18 cellular contexts compared by ENCODE assay signal in the genomic region with DNA sequence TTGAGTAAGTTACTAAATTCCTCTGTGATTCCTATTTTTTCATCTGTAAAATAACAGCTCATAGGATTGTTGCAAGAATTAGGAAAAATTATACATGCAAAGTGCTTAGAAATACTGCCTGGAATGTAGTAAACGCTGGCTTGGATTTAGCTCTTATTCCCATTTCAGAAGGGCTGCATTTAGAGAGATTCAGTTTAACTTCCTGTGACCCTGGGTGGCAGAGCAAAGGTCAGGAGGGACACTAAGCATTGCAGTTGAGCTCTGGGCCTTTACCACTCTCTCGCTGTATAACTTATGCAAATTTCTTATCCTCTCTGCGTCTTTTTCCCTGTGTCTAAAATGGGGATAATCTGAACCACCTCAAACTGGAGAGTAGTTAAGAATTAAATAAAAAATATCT.
DNase-seq lines count a peak whose midpoint lies in the region; ATAC-seq, FAIRE-seq and TF ChIP-seq lines count a peak whose summit lies in the region.
"Had no signal": no experiment of that assay in that cellular context is flagged by ENCODE, and none has a peak within 500 bp of the region (broad histone marks: within the 10 kb centered on the region; RNA-seq: fewer than 3 reads in every experiment).

No MANE protein-coding gene starts in this region.

- CTCF ChIA-PET in WTC11 (lab: Charles Lee): interaction anchor here (0.5 to 3.0 kb wide), 3 partner anchors 157 to 259 kb away, joined by 3 to 11 read pairs (median 6); no protein-coding TSS in a partner anchor
- CTCF ChIA-PET in HepG2 (lab: Yijun Ruan, JAX; ENCODE audit: low intra/inter-chr PET ratio, low total read pairs): no interaction called here

- TF ChIP-seq CTCF in WTC11 (IDR thresholded peaks at IDR 0.05) (no peak), HepG2 (CRISPR knock-in tag; IDR thresholded peaks at IDR 0.05) (no peak), neural progenitor cell (IDR thresholded peaks at IDR 0.05) (no peak)

- H3F3A ChIP-seq in neural progenitor cell (ENCODE audit: low read depth): peaks cover 43% of the 10 kb centered on the region

- H3K27me3 Mint-ChIP-seq in WTC11 (ENCODE audit: low read depth) (no peaks in the 10 kb centered on the region; the same call in 1 of the 2 replicates), neural progenitor cell (ENCODE audit: insufficient read depth, low read depth) (peaks cover 4% of the 10 kb centered on the region)
- peaks cover 24% of the 10 kb centered on the region for H3K27me3 Mint-ChIP-seq in stimulated activated memory B cell treated with anti-CD40 and anti-IgM and Interleukin-4, amounts not matched to agents 10 μg/mL and 1 μg/mL and 100 μg/mL, for 72 hours

- H3K36me3 ChIP-seq in HepG2 (replicated peaks in 1 of 2; ENCODE audit: control insufficient read depth in 1 of 2, insufficient read depth in 2 of 2, low read length in 2 of 2) (no peaks in the 10 kb centered on the region), neural progenitor cell (no peaks in the 10 kb centered on the region)
- H3K36me3 ChIP-seq: HAP-1 had no signal

- H3K36me3 Mint-ChIP-seq in WTC11 (no peaks in the 10 kb centered on the region), neural progenitor cell (no peaks in the 10 kb centered on the region)
- no peaks in the 10 kb centered on the region for H3K36me3 Mint-ChIP-seq in stimulated activated memory B cell treated with anti-CD40 and anti-IgM and Interleukin-4, amounts not matched to agents 10 μg/mL and 1 μg/mL and 100 μg/mL, for 72 hours
- H3K36me3 Mint-ChIP-seq: CD4-positive, alpha-beta memory T cell had no signal

- no peak overlapping the region for H3K4me3 ChIP-seq in HepG2 (replicated peaks in 1 of 3; ENCODE audit: insufficient read depth in 1 of 3, low read depth in 2 of 3, low read length in 3 of 3)
- no peak overlapping the region for H3K4me3 ChIP-seq in neural progenitor cell
- H3K4me3 ChIP-seq: HAP-1 had no signal

- H3K4me2 ChIP-seq in HepG2 (ENCODE audit: low read depth, low read length) (peak overlapping the region; percentile 36), neural progenitor cell (no peak overlapping the region)

- intact Hi-C loops in HepG2 (cut with micrococcal nuclease; ENCODE audit: unreplicated experiment): no loop called here

- ATAC-seq in WTC11: no peak
- peak; percentile 91 for ATAC-seq in HepG2
- ATAC-seq in HG03571 (IDR thresholded peaks at IDR 0.05; ENCODE audit: unreplicated experiment): no peak
- no peak for ATAC-seq in stimulated activated memory B cell treated with anti-CD40 and anti-IgM and Interleukin-4, amounts not matched to agents 10 μg/mL and 1 μg/mL and 100 μg/mL, for 72 hours

- BruUV-seq in HepG2 (replicated peaks; lab: Mats Ljungman, UMichigan): no TSS peak

- H3K27ac Mint-ChIP-seq in WTC11: peak overlapping the region; percentile 5; the same call in 1 of the 2 replicates
- H3K27ac Mint-ChIP-seq in neural progenitor cell: peak overlapping the region; percentile 51
- no peak overlapping the region for H3K27ac Mint-ChIP-seq in stimulated activated memory B cell treated with anti-CD40 and anti-IgM and Interleukin-4, amounts not matched to agents 10 μg/mL and 1 μg/mL and 100 μg/mL, for 72 hours
- H3K27ac Mint-ChIP-seq: CD4-positive, alpha-beta memory T cell; HFFc6 had no signal

- WGBS in HepG2 (ENCODE audit: low lambda C conversion rate): 2% methylated on average over 3 of the region's 3 CpGs

- H3K9me3 ChIP-seq in HepG2 (ENCODE audit: low read length) (no peaks in the 10 kb centered on the region), neural progenitor cell (ENCODE audit: low read depth) (no peaks in the 10 kb centered on the region)
- H3K9me3 ChIP-seq: Caco-2, HAP-1 had no signal

- H3K27ac ChIP-seq in HepG2 (ENCODE audit: extremely low read length, insufficient read depth, low read length): no peak overlapping the region
- peak overlapping the region; percentile 97 for H3K27ac ChIP-seq in neural progenitor cell

- no peak overlapping the region for H3K9ac ChIP-seq in HepG2 (ENCODE audit: insufficient read depth, low read depth, low read length)
- H3K9ac ChIP-seq in neural progenitor cell: no peak overlapping the region

- H2AFZ ChIP-seq in HepG2 (ENCODE audit: low read length) (no peak overlapping the region), neural progenitor cell (replicated peaks) (no peak overlapping the region)

- H4K20me1 ChIP-seq in HepG2 (ENCODE audit: insufficient read depth, low read length) (no peaks in the 10 kb centered on the region), neural progenitor cell (ENCODE audit: low read depth) (no peaks in the 10 kb centered on the region)

- POLR2A ChIA-PET in WTC11 (lab: Charles Lee): no interaction called here
- POLR2A ChIA-PET in HepG2 (lab: Yijun Ruan, JAX): interaction anchor here (1.0 kb wide), 1 partner anchor 41 kb away, joined by 3 read pairs; no protein-coding TSS in a partner anchor

- H3K9me3 Mint-ChIP-seq in WTC11: no peaks in the 10 kb centered on the region
- peaks cover 3% of the 10 kb centered on the region for H3K9me3 Mint-ChIP-seq in neural progenitor cell
- no peaks in the 10 kb centered on the region for H3K9me3 Mint-ChIP-seq in stimulated activated memory B cell treated with anti-CD40 and anti-IgM and Interleukin-4, amounts not matched to agents 10 μg/mL and 1 μg/mL and 100 μg/mL, for 72 hours
- H3K9me3 Mint-ChIP-seq: HFFc6 had no signal

- H3K4me1 Mint-ChIP-seq in WTC11 (peaks cover 64% of the 10 kb centered on the region), neural progenitor cell (peaks cover 59% of the 10 kb centered on the region)
- H3K4me1 Mint-ChIP-seq in stimulated activated memory B cell treated with anti-CD40 and anti-IgM and Interleukin-4, amounts not matched to agents 10 μg/mL and 1 μg/mL and 100 μg/mL, for 72 hours: peaks cover 8% of the 10 kb centered on the region

- no peak for TF ChIP-seq RAD21 in HepG2 (CRISPR knock-in tag; IDR thresholded peaks at IDR 0.05)

- H3K4me3 Mint-ChIP-seq in WTC11 (no peak overlapping the region), neural progenitor cell (no peak overlapping the region)
- H3K4me3 Mint-ChIP-seq in stimulated activated memory B cell treated with anti-CD40 and anti-IgM and Interleukin-4, amounts not matched to agents 10 μg/mL and 1 μg/mL and 100 μg/mL, for 72 hours: no peak overlapping the region
- H3K4me3 Mint-ChIP-seq: HFFc6 had no signal

- TF ChIP-seq EP300 in HepG2 (IDR thresholded peaks at IDR 0.05; ENCODE audit: low read depth in 2 of 2, low read length in 2 of 2) (no peak), HepG2 (CRISPR knock-in tag; IDR thresholded peaks at IDR 0.05; ENCODE audit: borderline replicate concordance) (no peak)

- no peak for DNase-seq in WTC11 (ENCODE audit: low spot score)
- peak; percentile 19 for DNase-seq in HepG2 (ENCODE audit: low spot score)
- no peak for DNase-seq in neural progenitor cell (ENCODE audit: low spot score)
- DNase-seq in SHP77 treated with DMSO at 0.1 percent for 48 hours (lab: John Stamatoyannopoulos, UW): no peak
- no peak for DNase-seq in SK-N-DZ (ENCODE audit: low spot score)
- DNase-seq: C1 segment of cervical spinal cord; Caco-2; CD4-positive, alpha-beta memory T cell; DMS153; DND-41; GOT3; HFFc6 had no signal

- peaks cover 18% of the 10 kb centered on the region for H3K4me1 ChIP-seq in HepG2 (ENCODE audit: insufficient read depth, low read length)
- H3K4me1 ChIP-seq in neural progenitor cell: peaks cover 66% of the 10 kb centered on the region
- H3K4me1 ChIP-seq: Caco-2 had no signal

- H3K27me3 ChIP-seq in HepG2 (ENCODE audit: control insufficient read depth in 1 of 2, insufficient read depth in 2 of 2, low read length in 2 of 2) (peaks cover 0 to 8% of the 10 kb centered on the region in 2 experiments; a peak in 2 of 5 replicates), neural progenitor cell (no peaks in the 10 kb centered on the region)

- FAIRE-seq in HepG2 (lab: Jason Lieb, UNC): peak; percentile 77
- FAIRE-seq: G401.6, GM12892, H54 had no signal

- H3K79me2 ChIP-seq in HepG2 (ENCODE audit: insufficient read depth, low read length): no peaks in the 10 kb centered on the region
- H3K79me2 ChIP-seq in neural progenitor cell (ENCODE audit: low read depth): no peaks in the 10 kb centered on the region

- no peak for TF ChIP-seq POLR2A in HepG2 (IDR thresholded peaks at IDR 0.05; ENCODE audit: insufficient read depth in 1 of 2, low read depth in 2 of 2, low read length in 2 of 2)

- in situ Hi-C loops in HepG2 (cut with HindIII; ENCODE audit: extremely low pct_ligation_motif_present, low pct_unique_long_range_greater_than_20kb): no loop called here

TF ChIP-seq in WTC11, 78 proteins besides CTCF, POLR2A, EP300 and RAD21 (continues in another document):
- TF ChIP-seq ZNF121 (CRISPR knock-in tag; IDR thresholded peaks at IDR 0.05) (no peak), TEAD4 (CRISPR knock-in tag; IDR thresholded peaks at IDR 0.05) (no peak)
- TF ChIP-seq, protein P1, sequence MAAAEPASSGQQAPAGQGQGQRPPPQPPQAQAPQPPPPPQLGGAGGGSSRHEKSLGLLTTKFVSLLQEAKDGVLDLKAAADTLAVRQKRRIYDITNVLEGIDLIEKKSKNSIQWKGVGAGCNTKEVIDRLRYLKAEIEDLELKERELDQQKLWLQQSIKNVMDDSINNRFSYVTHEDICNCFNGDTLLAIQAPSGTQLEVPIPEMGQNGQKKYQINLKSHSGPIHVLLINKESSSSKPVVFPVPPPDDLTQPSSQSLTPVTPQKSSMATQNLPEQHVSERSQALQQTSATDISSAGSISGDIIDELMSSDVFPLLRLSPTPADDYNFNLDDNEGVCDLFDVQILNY (CRISPR knock-in tag; IDR thresholded peaks at IDR 0.05): no peak
